ENCODE assay signal across 16 cellular contexts in genomic region chr10:125333769-125334168, GRCh38.
A peak's percentile ranks its signal among the peaks of the same experiment; 100 is the strongest.
DNase-seq lines count a peak whose midpoint lies in the region; ATAC-seq and TF ChIP-seq lines count a peak whose summit lies in the region.
"Had no signal": no experiment of that assay in that cellular context is flagged by ENCODE, and none has a peak within 500 bp of the region (broad histone marks: within the 10 kb centered on the region; RNA-seq: fewer than 3 reads in every experiment).

No MANE protein-coding gene starts in this region.

- H3K4me3 ChIP-seq in left ventricle myocardium inferior (no peak overlapping the region), psoas muscle (no peak overlapping the region)
- H3K4me3 ChIP-seq: A549, GM12878, GM23248, HAP-1 had no signal

- peak overlapping the region; percentile 77 for H3K27ac ChIP-seq in left ventricle myocardium inferior (replicated peaks)
- H3K27ac ChIP-seq in psoas muscle: peak overlapping the region; percentile 74
- H3K27ac ChIP-seq: 22Rv1, A549, GM23248 had no signal

- TF ChIP-seq CTCF in left ventricle myocardium inferior (IDR thresholded peaks at IDR 0.05; ENCODE audit: borderline replicate concordance) (no peak), psoas muscle (IDR thresholded peaks at IDR 0.05) (no peak)

- no peaks in the 10 kb centered on the region for H3K27me3 ChIP-seq in left ventricle myocardium inferior (ENCODE audit: low read depth)
- H3K27me3 ChIP-seq in psoas muscle (ENCODE audit: insufficient read depth in 3 of 3, low read length in 2 of 3): no peaks in the 10 kb centered on the region

- H3K4me1 ChIP-seq in left ventricle myocardium inferior (peaks cover 14% of the 10 kb centered on the region), psoas muscle (peaks cover 8% of the 10 kb centered on the region)
- H3K4me1 ChIP-seq: A549, HAP-1 had no signal

- DNase-seq in Right ventricle myocardium inferior (ENCODE audit: missing footprints): no peak
- DNase-seq in cardiac septum (ENCODE audit: low spot score): no peak
- DNase-seq in left ventricle myocardium inferior: no peak
- no peak for DNase-seq in psoas muscle
- DNase-seq in SHP77 (lab: John Stamatoyannopoulos, UW): no peak
- no peak for DNase-seq in cerebellar cortex (ENCODE audit: low spot score)
- no peak for DNase-seq in NCI-H446 treated with DMSO at 0.1 percent for 48 hours (lab: John Stamatoyannopoulos, UW)
- DNase-seq: AML-193; CD4-positive, alpha-beta memory T cell; DMS153; DMS79 treated with DMSO at 0.1 percent for 48 hours had no signal

- H3K36me3 ChIP-seq in left ventricle myocardium inferior (no peaks in the 10 kb centered on the region), psoas muscle (ENCODE audit: insufficient read depth in 1 of 2, low read depth in 1 of 2) (no peaks in the 10 kb centered on the region)
- H3K36me3 ChIP-seq: HAP-1 had no signal

- ATAC-seq in Right ventricle myocardium inferior (peak; percentile 85), psoas muscle (peak; percentile 42 to 86 (median 74))
- ATAC-seq: A549, GM12878 had no signal

- H3K9me3 ChIP-seq in left ventricle myocardium inferior (replicated peaks) (no peaks in the 10 kb centered on the region), psoas muscle (no peaks in the 10 kb centered on the region)
- H3K9me3 ChIP-seq: A549, HAP-1 had no signal

- 30 to 38% (median 30%) methylated on average over 1 of the region's 1 CpG for WGBS in psoas muscle, 3 donors

- intact Hi-C loops in Right ventricle myocardium inferior (cut with DNase I) (loop anchor here (2.0 to 10.0 kb wide), 3 partner anchors 173 to 339 kb away; partner anchors contain the start of gene CTBP2), cardiac septum (cut with DNase I) (loop anchor here (5.0 to 10.0 kb wide), 2 partner anchors 171 to 289 kb away; partner anchors contain the start of gene CTBP2), left ventricle myocardium inferior (cut with micrococcal nuclease) (no loop called here), psoas muscle (cut with DNase I) (no loop called here)

Comparison
In these comparisons a context has a peak if more than half of its experiments do, and no peak if none do; other contexts are left out.
1. intact Hi-C loops: an anchor here in Right ventricle myocardium inferior (2.0 to 10.0 kb wide) and cardiac septum (5.0 to 10.0 kb wide); none called in left ventricle myocardium inferior and psoas muscle.